Comparison of ENCODE assay signal across 8 cellular contexts in the genomic region with DNA sequence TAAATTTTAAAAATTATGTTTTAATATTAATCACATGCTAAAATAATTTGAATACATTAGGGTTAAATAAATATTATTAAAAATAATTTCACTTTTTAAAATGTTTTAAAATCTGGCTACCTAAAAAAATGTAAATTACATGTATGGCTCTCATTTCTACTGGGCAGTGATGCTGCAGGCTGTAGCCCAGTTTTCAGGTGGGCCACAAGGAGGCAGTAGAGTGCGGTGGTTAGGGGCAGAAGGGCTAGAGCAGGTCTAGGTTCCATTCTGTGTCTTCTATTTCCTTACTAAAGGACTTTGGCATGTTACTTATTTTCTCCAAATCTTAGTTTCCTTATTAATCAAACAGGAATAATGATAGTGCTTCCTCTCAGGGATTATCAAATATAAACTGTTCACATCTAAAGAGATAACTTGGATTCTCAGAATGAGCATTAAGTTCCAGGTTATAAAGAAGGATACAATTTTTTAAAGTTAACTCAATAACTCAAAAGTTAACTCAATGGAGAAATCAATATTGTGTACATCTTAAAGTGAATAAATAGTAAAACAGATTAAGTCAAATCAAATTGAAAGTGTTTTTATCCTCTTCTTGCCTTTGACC. TPM values are rescaled to one million over a fixed set of nuclear protein-coding genes. Genes with fewer than 3 reads are reported as not detected.
DNase-seq lines count a peak whose midpoint lies in the region; ATAC-seq and TF ChIP-seq lines count a peak whose summit lies in the region.

No MANE protein-coding gene starts in this region.

- no peak overlapping the region for H3K4me3 Mint-ChIP-seq in CD4-positive, CD25-positive, alpha-beta regulatory T cell
- no peak overlapping the region for H3K4me3 Mint-ChIP-seq in activated T-cell treated with anti-CD3 and anti-CD28 coated beads, Interleukin-2, amount 50 U/mL, for 4 hours

- peaks cover 3% of the 10 kb centered on the region for H3K27me3 Mint-ChIP-seq in CD4-positive, CD25-positive, alpha-beta regulatory T cell
- H3K27me3 Mint-ChIP-seq in activated T-cell treated with anti-CD3 and anti-CD28 coated beads, Interleukin-2, amount 50 U/mL, for 4 hours (ENCODE audit: low read depth): no peaks in the 10 kb centered on the region

- H3K4me1 ChIP-seq in CD4-positive, CD25-positive, alpha-beta regulatory T cell (ENCODE audit: control insufficient read depth, insufficient read depth, low read length, poor library complexity, severe bottlenecking): no peaks in the 10 kb centered on the region
- peaks cover 0 to 21% (median 2%) of the 10 kb centered on the region in 4 donors for H3K4me1 ChIP-seq in tibial nerve

- TF ChIP-seq POLR2A in tibial nerve (IDR thresholded peaks at IDR 0.05): no peak

- H3K27ac Mint-ChIP-seq in CD4-positive, CD25-positive, alpha-beta regulatory T cell: peak overlapping the region in 1 of 3 donors; percentile 33

- H3K27ac ChIP-seq in CD4-positive, CD25-positive, alpha-beta regulatory T cell (ENCODE audit: insufficient read depth, low read length, poor library complexity, severe bottlenecking): no peak overlapping the region
- peak overlapping the region in 2 of 4 donors; percentile 48 to 65 for H3K27ac ChIP-seq in tibial nerve

- 16 to 20% methylated on average over 1 of the region's 1 CpG for WGBS in tibial nerve, 2 donors

- H3K36me3 Mint-ChIP-seq in CD4-positive, CD25-positive, alpha-beta regulatory T cell: no peaks in the 10 kb centered on the region
- H3K36me3 Mint-ChIP-seq in activated T-cell treated with anti-CD3 and anti-CD28 coated beads, Interleukin-2, amount 50 U/mL, for 4 hours (ENCODE audit: insufficient read depth): no peaks in the 10 kb centered on the region

- H3K9me3 ChIP-seq in CD4-positive, CD25-positive, alpha-beta regulatory T cell (ENCODE audit: control insufficient read depth in 2 of 2, low read length in 2 of 2): no peaks in the 10 kb centered on the region
- no peaks in the 10 kb centered on the region for H3K9me3 ChIP-seq in tibial nerve

- H3K27me3 ChIP-seq in CD4-positive, CD25-positive, alpha-beta regulatory T cell (ENCODE audit: control insufficient read depth, insufficient read depth, low read length): no peaks in the 10 kb centered on the region
- H3K27me3 ChIP-seq in tibial nerve: no peaks in the 10 kb centered on the region

- peak; percentile 42 to 47 for ATAC-seq in CD4-positive, CD25-positive, alpha-beta regulatory T cell (ENCODE audit: low read depth in 2 of 2)
- ATAC-seq in GM19328 (IDR thresholded peaks at IDR 0.05; ENCODE audit: unreplicated experiment) (peak; percentile 80), HG03469 (IDR thresholded peaks at IDR 0.05; ENCODE audit: unreplicated experiment) (peak; percentile 86), omental fat pad (ENCODE audit: low FRiP score) (peak; percentile 82)
- ATAC-seq in activated T-cell treated with anti-CD3 and anti-CD28 coated beads, Interleukin-2, amount 50 U/mL, for 4 hours: peak; percentile 63 to 79

- no peaks in the 10 kb centered on the region for H3K36me3 ChIP-seq in CD4-positive, CD25-positive, alpha-beta regulatory T cell (ENCODE audit: control insufficient read depth, insufficient read depth, low read length)
- no peaks in the 10 kb centered on the region for H3K36me3 ChIP-seq in tibial nerve

- peak; percentile 18 to 45 (median 34) for DNase-seq in CD4-positive, CD25-positive, alpha-beta regulatory T cell
- DNase-seq in OCI-M1 (lab: John Stamatoyannopoulos, UW) (peak; percentile 80), fibroblast of the conjunctiva (ENCODE audit: low read depth) (peak; percentile 61), omental fat pad (ENCODE audit: low spot score) (no peak), tibial nerve (ENCODE audit: low spot score in 2 of 2) (peak; percentile 27 to 41)
- peak; percentile 53 for DNase-seq in activated T-cell treated with anti-CD3 and anti-CD28 coated beads, Interleukin-2, amount 50 U/mL, for 4 hours

- no peaks in the 10 kb centered on the region for H3K9me3 Mint-ChIP-seq in CD4-positive, CD25-positive, alpha-beta regulatory T cell
- no peaks in the 10 kb centered on the region for H3K9me3 Mint-ChIP-seq in activated T-cell treated with anti-CD3 and anti-CD28 coated beads, Interleukin-2, amount 50 U/mL, for 4 hours

- H3K4me3 ChIP-seq in CD4-positive, CD25-positive, alpha-beta regulatory T cell (ENCODE audit: low read depth, low read length): no peak overlapping the region
- H3K4me3 ChIP-seq in tibial nerve: no peak overlapping the region

- peak in 1 of 2 donors; percentile 5 for TF ChIP-seq EP300 in tibial nerve (IDR thresholded peaks at IDR 0.05)

- no peaks in the 10 kb centered on the region for H3K4me1 Mint-ChIP-seq in CD4-positive, CD25-positive, alpha-beta regulatory T cell
- H3K4me1 Mint-ChIP-seq in activated T-cell treated with anti-CD3 and anti-CD28 coated beads, Interleukin-2, amount 50 U/mL, for 4 hours (ENCODE audit: low read depth): no peaks in the 10 kb centered on the region

- TF ChIP-seq CTCF in omental fat pad (IDR thresholded peaks at IDR 0.05) (no peak), tibial nerve (IDR thresholded peaks at IDR 0.05) (peak; percentile 44 to 76 (median 60))

RNA-seq across cellular contexts. Expression of gene OVCH1, which starts 54.9 kb away (rescaled TPM):
- not detected for total RNA-seq in CD4-positive, CD25-positive, alpha-beta regulatory T cell
- polyA plus RNA-seq in CD4-positive, CD25-positive, alpha-beta regulatory T cell: not detected
- total RNA-seq in activated T-cell treated with anti-CD3 and anti-CD28 coated beads, Interleukin-2, amount 50 U/mL, for 4 hours: not detected
- total RNA-seq in omental fat pad: under 1 TPM; 0.19 to 0.79 (median 0.37) TPM
- total RNA-seq in tibial nerve: under 1 TPM in 2 of 4 donors, not detected in 2; 0.20 to 0.21 TPM

Comparison
In these comparisons a context has a peak if more than half of its experiments do, and no peak if none do; other contexts are left out.
1. CTCF ChIP-seq: peak in tibial nerve (5 of 5); none in omental fat pad (0 of 3).
2. Peak in every context shown above with its lines, with median percentiles within 50 percentile points of each other: ATAC-seq.